16 cellular contexts compared by ENCODE assay signal in genomic region chr5:155631116-155631515, GRCh38.
A peak's percentile ranks its signal among the peaks of the same experiment; 100 is the strongest.
DNase-seq lines count a peak whose midpoint lies in the region; FAIRE-seq and TF ChIP-seq lines count a peak whose summit lies in the region.
"Had no signal": no experiment of that assay in that cellular context is flagged by ENCODE, and none has a peak within 500 bp of the region (broad histone marks: within the 10 kb centered on the region; RNA-seq: fewer than 3 reads in every experiment).

No MANE protein-coding gene starts in this region.

- no peaks in the 10 kb centered on the region for H3K23me2 ChIP-seq in H1 (ENCODE audit: low read depth, low read length)

- H2BK15ac ChIP-seq in H1 (ENCODE audit: low read length) (no peak overlapping the region), mesenchymal stem cell (ENCODE audit: low read depth, poor library complexity, severe bottlenecking) (no peak overlapping the region)

- H4K8ac ChIP-seq in H1 (ENCODE audit: extremely low read depth, insufficient read depth, low read length) (no peak overlapping the region), mesenchymal stem cell (ENCODE audit: low read length) (no peak overlapping the region)

- no peak overlapping the region for H2BK20ac ChIP-seq in H1 (ENCODE audit: low read length)

- H2BK120ac ChIP-seq in H1 (replicated peaks; ENCODE audit: low read depth, low read length): no peak overlapping the region
- no peak overlapping the region for H2BK120ac ChIP-seq in mesenchymal stem cell (ENCODE audit: low read depth, low read length)

- no peak overlapping the region for H3K27ac ChIP-seq in H1 (ENCODE audit: low read depth, low read length)
- no peak overlapping the region for H3K27ac ChIP-seq in mesenchymal stem cell (ENCODE audit: low read length, poor library complexity, severe bottlenecking)
- H3K27ac ChIP-seq: gastrocnemius medialis, KMS-11, spleen, tibial artery had no signal

- DNase-seq in GM03348 (ENCODE audit: low spot score) (peak; percentile 13), RCC 7860 (ENCODE audit: low spot score) (peak; percentile 8), H1 (ENCODE audit: low read depth in 1 of 2, low spot score in 2 of 2) (no peak), mesenchymal stem cell (peak; percentile 43), anterior cingulate cortex (lab: John Stamatoyannopoulos, UW) (no peak), NCI-H2081 (lab: John Stamatoyannopoulos, UW) (no peak), NOMO-1 (lab: John Stamatoyannopoulos, UW; ENCODE audit: unreplicated experiment in 2 of 2) (no peak)
- no peak for DNase-seq in stimulated activated CD4-positive, alpha-beta T cell treated with anti-CD3 and anti-CD28 coated beads, Interleukin-15, amount 100 ng/mL, for 24 hours
- DNase-seq: activated naive CD8-positive, alpha-beta T cell treated with anti-CD3 and anti-CD28 coated beads, Interleukin-2, amount 50 U/mL, for 24 hours; DMS153; gastrocnemius medialis; NCI-H1417; SK-N-SH; spleen; tibial artery had no signal

- no peak overlapping the region for H3K14ac ChIP-seq in H1 (ENCODE audit: insufficient read length)
- H3K14ac ChIP-seq in mesenchymal stem cell (ENCODE audit: low read length in 2 of 2): no peak overlapping the region

- TF ChIP-seq POLR2A in H1 (IDR thresholded peaks at IDR 0.05; ENCODE audit: control extremely low read depth in 1 of 2, low read depth in 2 of 2, low read length in 2 of 2): no peak

- H3K36me3 ChIP-seq in H1 (ENCODE audit: control insufficient read depth in 2 of 4, insufficient read depth in 4 of 4, low read length in 3 of 4) (no peaks in the 10 kb centered on the region), mesenchymal stem cell (ENCODE audit: control insufficient read depth in 1 of 2, insufficient read depth in 2 of 2, low read depth in 1 of 2, low read length in 2 of 2) (no peaks in the 10 kb centered on the region)
- H3K36me3 ChIP-seq: gastrocnemius medialis, spleen, tibial artery had no signal

- no peak for TF ChIP-seq CTCF in H1 (IDR thresholded peaks at IDR 0.05; ENCODE audit: control extremely low read depth in 1 of 3, insufficient read depth in 1 of 3, low read depth in 1 of 3, low read length in 3 of 3)

- no peak overlapping the region for H3K23ac ChIP-seq in H1 (ENCODE audit: insufficient read length)
- H3K23ac ChIP-seq in mesenchymal stem cell (ENCODE audit: low read length in 2 of 2): no peak overlapping the region

- 0 out of 2 replicates have a peak overlapping the region, but pooled peaks have one; percentile 72 for H2AFZ ChIP-seq in H1 (ENCODE audit: low read length)
- H2AFZ ChIP-seq in mesenchymal stem cell (ENCODE audit: low read depth, low read length): no peak overlapping the region

- CTCF ChIA-PET in H1 (lab: Charles Lee; ENCODE audit: partially characterized antibody): interaction anchor here (1.0 kb wide), 1 partner anchor 506 kb away, joined by 3 read pairs; no protein-coding TSS in a partner anchor

- 92% methylated on average over 3 of the region's 3 CpGs; no CpG with 5 or more reads in 1 of the 2 experiments for WGBS in H1 (ENCODE audit: extremely low coverage in 1 of 2, insufficient coverage in 1 of 2, insufficient read length in 1 of 2, insufficient replicate concordance in 2 of 2, low coverage in 1 of 2, low lambda C conversion rate in 2 of 2, missing lambda C conversion rate in 1 of 2), 2 experiments
- 23% methylated on average over 3 of the region's 3 CpGs for WGBS in mesenchymal stem cell

- H3K79me1 ChIP-seq in H1 (ENCODE audit: low read depth, low read length): no peaks in the 10 kb centered on the region
- H3K79me1 ChIP-seq in mesenchymal stem cell (replicated peaks; ENCODE audit: low read length, poor library complexity, severe bottlenecking): no peaks in the 10 kb centered on the region

- no peaks in the 10 kb centered on the region for H4K20me1 ChIP-seq in H1 (replicated peaks in 1 of 2; ENCODE audit: control insufficient read depth in 1 of 2, insufficient read depth in 2 of 2, low read length in 2 of 2)

- H3K4me3 ChIP-seq in H1 (ENCODE audit: extremely low read depth in 1 of 4, insufficient read depth in 2 of 4, low read depth in 3 of 4, low read length in 4 of 4) (no peak overlapping the region), mesenchymal stem cell (ENCODE audit: insufficient read depth in 1 of 2, low read depth in 1 of 2, low read length in 2 of 2) (no peak overlapping the region)
- H3K4me3 ChIP-seq: gastrocnemius medialis, spleen, tibial artery had no signal

- POLR2A ChIA-PET in H1 (lab: Charles Lee; ENCODE audit: partially characterized antibody): no interaction called here

- TF ChIP-seq RAD21 in H1 (IDR thresholded peaks at IDR 0.05 in 1 of 2, conservative IDR thresholded peaks at IDR 0.05 in 1 of 2; ENCODE audit: low read depth in 2 of 2, low read length in 2 of 2): no peak

- FAIRE-seq in RCC 7860 (lab: Jason Lieb, UNC) (no peak), H1 (lab: Jason Lieb, UNC) (no peak)

- H2AK5ac ChIP-seq in H1 (ENCODE audit: low read depth, low read length) (no peak overlapping the region), mesenchymal stem cell (ENCODE audit: low read length, severe bottlenecking) (no peak overlapping the region)

- H3K4me1 ChIP-seq in H1 (replicated peaks in 1 of 4; ENCODE audit: control insufficient read depth in 3 of 4, insufficient read depth in 4 of 4, low read length in 3 of 4) (no peaks in the 10 kb centered on the region), mesenchymal stem cell (ENCODE audit: control insufficient read depth, insufficient read depth, low read depth, low read length) (peaks cover 2% of the 10 kb centered on the region)
- H3K4me1 ChIP-seq: gastrocnemius medialis, spleen, tibial artery had no signal

- H3K9ac ChIP-seq in H1 (replicated peaks in 1 of 4; ENCODE audit: extremely low read depth in 1 of 4, low read depth in 3 of 4, low read length in 3 of 4): no peak overlapping the region
- H3K9ac ChIP-seq in mesenchymal stem cell (ENCODE audit: low read length): no peak overlapping the region
- H3K9ac ChIP-seq: KMS-11, SK-N-SH had no signal

- peaks cover 0 to 1% (median 0%) of the 10 kb centered on the region in 4 experiments; a peak in 1 of 7 replicates for H3K27me3 ChIP-seq in H1 (replicated peaks in 1 of 4; ENCODE audit: control insufficient read depth in 3 of 4, extremely low read depth in 1 of 4, insufficient read depth in 3 of 4, low read length in 3 of 4)
- no peaks in the 10 kb centered on the region for H3K27me3 ChIP-seq in mesenchymal stem cell (ENCODE audit: control insufficient read depth in 1 of 2, insufficient read depth in 1 of 2, low read length in 2 of 2)
- H3K27me3 ChIP-seq: gastrocnemius medialis, tibial artery had no signal

- H3K18ac ChIP-seq in H1 (ENCODE audit: extremely low read depth, low read length) (no peak overlapping the region), mesenchymal stem cell (ENCODE audit: low read depth in 1 of 2, low read length in 2 of 2) (no peak overlapping the region)

- no peak overlapping the region for H4K5ac ChIP-seq in H1 (ENCODE audit: insufficient read length, low read depth, low read length)

- H2BK12ac ChIP-seq in H1 (ENCODE audit: low read depth, low read length) (no peak overlapping the region), mesenchymal stem cell (ENCODE audit: low read length in 2 of 2) (no peak overlapping the region)

- H3K9me3 ChIP-seq in H1 (ENCODE audit: insufficient read depth in 2 of 2, low read depth in 1 of 2, low read length in 1 of 2): peaks cover 7 to 9% of the 10 kb centered on the region in 2 experiments; a peak in 2 of 4 replicates
- no peaks in the 10 kb centered on the region for H3K9me3 ChIP-seq in mesenchymal stem cell (ENCODE audit: control insufficient read depth, low read length)
- H3K9me3 ChIP-seq: gastrocnemius medialis, SK-N-SH, tibial artery had no signal

- H3K4ac ChIP-seq in H1 (replicated peaks; ENCODE audit: insufficient read length, low read depth, low read length): no peak overlapping the region
- no peak overlapping the region for H3K4ac ChIP-seq in mesenchymal stem cell (ENCODE audit: low read depth in 1 of 2, low read length in 2 of 2)

- H2BK5ac ChIP-seq in H1 (ENCODE audit: low read depth, low read length) (no peak overlapping the region), mesenchymal stem cell (ENCODE audit: low read depth, low read length, poor library complexity, severe bottlenecking) (no peak overlapping the region)

- no peak overlapping the region for H4K91ac ChIP-seq in H1 (replicated peaks; ENCODE audit: insufficient read length, low read length)
- H4K91ac ChIP-seq in mesenchymal stem cell (ENCODE audit: low read length): no peak overlapping the region

- H3K56ac ChIP-seq in H1 (replicated peaks; ENCODE audit: insufficient read length, low read depth, low read length): no peak overlapping the region

- H3K79me2 ChIP-seq in H1 (ENCODE audit: control insufficient read depth in 1 of 2, insufficient read depth in 2 of 2, low read length in 2 of 2): no peaks in the 10 kb centered on the region

- no peak for TF ChIP-seq EP300 in H1 (IDR thresholded peaks at IDR 0.05; ENCODE audit: borderline replicate concordance in 1 of 2, low read depth in 2 of 2, low read length in 2 of 2)

- H3K4me2 ChIP-seq in H1 (ENCODE audit: insufficient read depth in 1 of 2, low read depth in 2 of 2, low read length in 2 of 2) (no peak overlapping the region), mesenchymal stem cell (ENCODE audit: low read length, poor library complexity, severe bottlenecking) (no peak overlapping the region)
- H3K4me2 ChIP-seq: KMS-11, SK-N-SH had no signal

TF ChIP-seq in H1, 55 proteins besides CTCF, POLR2A, EP300 and RAD21 (continues in another document):
- TF ChIP-seq SIRT6 (IDR thresholded peaks at IDR 0.05; ENCODE audit: low read length): no peak
- TF ChIP-seq TAF7 (optimal IDR thresholded peaks at IDR 0.05; ENCODE audit: borderline replicate concordance, low read depth, low read length): no peak
- TF ChIP-seq MAFK (IDR thresholded peaks at IDR 0.05; ENCODE audit: low read depth, low read length): no peak
- no peak for TF ChIP-seq EZH2 (IDR thresholded peaks at IDR 0.05; ENCODE audit: low read depth, low read length, severe bottlenecking)
- no peak for TF ChIP-seq SIX5 (IDR thresholded peaks at IDR 0.05; ENCODE audit: low read depth, low read length)
- no peak for TF ChIP-seq RBBP5 (IDR thresholded peaks at IDR 0.05; ENCODE audit: borderline replicate concordance, low read depth, low read length)
- no peak for TF ChIP-seq ASH2L (IDR thresholded peaks at IDR 0.05; ENCODE audit: low read length)
- TF ChIP-seq, protein P1, sequence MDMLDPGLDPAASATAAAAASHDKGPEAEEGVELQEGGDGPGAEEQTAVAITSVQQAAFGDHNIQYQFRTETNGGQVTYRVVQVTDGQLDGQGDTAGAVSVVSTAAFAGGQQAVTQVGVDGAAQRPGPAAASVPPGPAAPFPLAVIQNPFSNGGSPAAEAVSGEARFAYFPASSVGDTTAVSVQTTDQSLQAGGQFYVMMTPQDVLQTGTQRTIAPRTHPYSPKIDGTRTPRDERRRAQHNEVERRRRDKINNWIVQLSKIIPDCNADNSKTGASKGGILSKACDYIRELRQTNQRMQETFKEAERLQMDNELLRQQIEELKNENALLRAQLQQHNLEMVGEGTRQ (IDR thresholded peaks at IDR 0.05; ENCODE audit: low read length): no peak
- TF ChIP-seq CHD1 (IDR thresholded peaks at IDR 0.05; ENCODE audit: low read depth, low read length): no peak
- no peak for TF ChIP-seq GTF2F1 (IDR thresholded peaks at IDR 0.05; ENCODE audit: borderline replicate concordance, low read depth, low read length)
- no peak for TF ChIP-seq JUN (IDR thresholded peaks at IDR 0.05; ENCODE audit: low read depth, low read length)

Comparison
In these comparisons a context has a peak if more than half of its experiments do, and no peak if none do; other contexts are left out.
1. DNase-seq: peak in GM03348 (single experiment), RCC 7860 (single experiment) and mesenchymal stem cell (single experiment); none in H1 (0 of 2), anterior cingulate cortex (0 of 58), NCI-H2081 (0 of 2), NOMO-1 (0 of 2) and stimulated activated CD4-positive, alpha-beta T cell treated with anti-CD3 and anti-CD28 coated beads, Interleukin-15, amount 100 ng/mL, for 24 hours (single experiment).